In genomic region chr10:104643023-104643663, GRCh38 we compare ENCODE assay signal across 18 cellular contexts. TPM values are rescaled to one million over a fixed set of nuclear protein-coding genes. Genes with fewer than 3 reads are reported as not detected.
A peak's percentile ranks its signal among the peaks of the same experiment; 100 is the strongest.
DNase-seq lines count a peak whose midpoint lies in the region; ATAC-seq and TF ChIP-seq lines count a peak whose summit lies in the region.
"Had no signal": no experiment of that assay in that cellular context is flagged by ENCODE, and none has a peak within 500 bp of the region (broad histone marks: within the 10 kb centered on the region; RNA-seq: fewer than 3 reads in every experiment).

No MANE protein-coding gene starts in this region.

- no peaks in the 10 kb centered on the region for H4K20me1 ChIP-seq in GM23248 (ENCODE audit: insufficient read depth)

- 54 to 57% methylated on average over 21 of the region's 21 CpGs for WGBS in GM23248 (ENCODE audit: low coverage in 1 of 2, low lambda C conversion rate in 2 of 2, missing lambda C conversion rate in 2 of 2), 2 experiments
- WGBS in sigmoid colon, 2 donors: 59 to 60% methylated on average over 21 of the region's 21 CpGs

- no peaks in the 10 kb centered on the region for H3F3A ChIP-seq in GM23248 (ENCODE audit: insufficient read depth)

- H3K4me1 ChIP-seq in GM23248 (ENCODE audit: insufficient read depth): no peaks in the 10 kb centered on the region
- peaks cover 3% of the 10 kb centered on the region for H3K4me1 ChIP-seq in iPS-15b (ENCODE audit: control insufficient read depth, insufficient read depth, low read length)
- H3K4me1 ChIP-seq in sigmoid colon: peaks cover 0 to 45% (median 31%) of the 10 kb centered on the region in 4 donors
- peaks cover 2% of the 10 kb centered on the region for H3K4me1 ChIP-seq in effector memory CD4-positive, alpha-beta T cell (ENCODE audit: control insufficient read depth, insufficient read depth, low read length, poor library complexity, severe bottlenecking)
- H3K4me1 ChIP-seq: adrenal gland had no signal

- H3K4me3 ChIP-seq in GM23248 (no peak overlapping the region), iPS-15b (ENCODE audit: low read depth, low read length) (peak overlapping the region; percentile 62), sigmoid colon (peak overlapping the region in 3 of 4 donors; percentile 23 to 41 (median 38))
- H3K4me3 ChIP-seq in effector memory CD4-positive, alpha-beta T cell (ENCODE audit: insufficient read depth, low read depth, low read length, poor library complexity, severe bottlenecking): no peak overlapping the region
- H3K4me3 ChIP-seq: adrenal gland had no signal

- H2AFZ ChIP-seq in GM23248: peak overlapping the region; percentile 39; the same call in 1 of the 2 replicates

- no peak for TF ChIP-seq EP300 in sigmoid colon (IDR thresholded peaks at IDR 0.05)

- H3K27me3 Mint-ChIP-seq in WTC11 (ENCODE audit: low read depth): peaks cover 81% of the 10 kb centered on the region

- TF ChIP-seq CTCF in WTC11 (IDR thresholded peaks at IDR 0.05): no peak
- TF ChIP-seq CTCF in sigmoid colon (IDR thresholded peaks at IDR 0.05): no peak

- CTCF ChIA-PET in WTC11 (lab: Charles Lee): interaction anchor here (0.8 to 1.1 kb wide), 17 partner anchors 8 to 338 kb away, joined by 3 to 11 read pairs (median 3); no protein-coding TSS in a partner anchor

- no peak overlapping the region for H3K27ac ChIP-seq in GM23248
- no peak overlapping the region for H3K27ac ChIP-seq in sigmoid colon
- no peak overlapping the region for H3K27ac ChIP-seq in effector memory CD4-positive, alpha-beta T cell (ENCODE audit: insufficient read depth, low read length, poor library complexity, severe bottlenecking)
- H3K27ac ChIP-seq: adrenal gland, transverse colon had no signal

- POLR2A ChIA-PET in WTC11 (lab: Charles Lee): no interaction called here

- no peak for TF ChIP-seq POLR2A in sigmoid colon (IDR thresholded peaks at IDR 0.05)

- H3K36me3 ChIP-seq in GM23248 (ENCODE audit: low read depth) (no peaks in the 10 kb centered on the region), iPS-15b (ENCODE audit: control insufficient read depth, insufficient read depth, low read length) (no peaks in the 10 kb centered on the region), sigmoid colon (no peaks in the 10 kb centered on the region)
- no peaks in the 10 kb centered on the region for H3K36me3 ChIP-seq in effector memory CD4-positive, alpha-beta T cell (ENCODE audit: control insufficient read depth, insufficient read depth, low read length)
- H3K36me3 ChIP-seq: adrenal gland, transverse colon had no signal

- no peaks in the 10 kb centered on the region for H3K9me2 ChIP-seq in GM23248 (ENCODE audit: insufficient read depth)

- H3K79me2 ChIP-seq in GM23248 (ENCODE audit: insufficient read depth): no peaks in the 10 kb centered on the region

- ATAC-seq in WTC11 (no peak), HG03354 (IDR thresholded peaks at IDR 0.05; ENCODE audit: poor library complexity, severe bottlenecking, unreplicated experiment) (no peak)

- no peak overlapping the region for H3K27ac Mint-ChIP-seq in WTC11
- H3K27ac Mint-ChIP-seq: activated T-helper 2 cell treated with anti-CD3 and anti-CD28 coated beads, Interferon-gamma antibody, Interleukin-2, Interleukin-4, amounts not matched to agents 10 μg/mL and 5 μg/mL and 100 μg/mL, durations not matched to agents 14 hours and 24 hours and 36 hours had no signal

- H3K4me2 ChIP-seq in GM23248 (ENCODE audit: unreplicated experiment): no peak overlapping the region

- no peaks in the 10 kb centered on the region for H3K9me3 Mint-ChIP-seq in WTC11
- H3K9me3 Mint-ChIP-seq: activated T-helper 2 cell treated with anti-CD3 and anti-CD28 coated beads, Interferon-gamma antibody, Interleukin-2, Interleukin-4, amounts not matched to agents 10 μg/mL and 5 μg/mL and 100 μg/mL, durations not matched to agents 14 hours and 24 hours and 36 hours; central memory CD8-positive, alpha-beta T cell had no signal

- in situ Hi-C loops in GM23248 (cut with MboI): no loop called here

- H3K9ac ChIP-seq in GM23248 (no peak overlapping the region), iPS-15b (ENCODE audit: low read depth, low read length) (no peak overlapping the region)

- H3K36me3 Mint-ChIP-seq in WTC11: no peaks in the 10 kb centered on the region

- intact Hi-C loops in sigmoid colon (cut with DNase I): no loop called here

- no peaks in the 10 kb centered on the region for H3K9me3 ChIP-seq in GM23248 (ENCODE audit: low read depth)
- H3K9me3 ChIP-seq in iPS-15b (ENCODE audit: control insufficient read depth, insufficient read depth, low read length): no peaks in the 10 kb centered on the region
- H3K9me3 ChIP-seq in sigmoid colon: no peaks in the 10 kb centered on the region
- H3K9me3 ChIP-seq in effector memory CD4-positive, alpha-beta T cell (ENCODE audit: control insufficient read depth, low read length): no peaks in the 10 kb centered on the region
- H3K9me3 ChIP-seq: adrenal gland, transverse colon had no signal

- H3K4me3 Mint-ChIP-seq in WTC11: peak overlapping the region; percentile 76
- H3K4me3 Mint-ChIP-seq: central memory CD8-positive, alpha-beta T cell had no signal

- DNase-seq in GM23248: no peak
- no peak for DNase-seq in WTC11 (ENCODE audit: low spot score)
- DNase-seq in sigmoid colon: no peak
- DNase-seq in SIG-M5 treated with dmso at 0.1 percent for 504 hours (lab: John Stamatoyannopoulos, UW; ENCODE audit: unreplicated experiment): no peak
- DNase-seq in effector memory CD4-positive, alpha-beta T cell: no peak
- no peak for DNase-seq in stimulated activated CD4-positive, alpha-beta T cell treated with anti-CD3 and anti-CD28 coated beads, Interleukin-4, amount 100 ng/mL, for 4 hours
- DNase-seq: activated CD4-positive, alpha-beta T cell treated with anti-CD3 and anti-CD28 coated beads for 4 hours; effector CD4-positive, alpha-beta T cell; Kasumi-1; NCI-H1092 treated with DMSO at 0.1 percent for 48 hours; stimulated activated naive CD4-positive, alpha-beta T cell; transverse colon had no signal

- H3K27me3 ChIP-seq in GM23248 (replicated peaks; ENCODE audit: insufficient read depth) (peaks cover 41% of the 10 kb centered on the region), iPS-15b (ENCODE audit: control insufficient read depth, insufficient read depth, low read length) (peaks cover 87% of the 10 kb centered on the region), sigmoid colon (peaks cover 21 to 62% (median 38%) of the 10 kb centered on the region in 3 donors)
- peaks cover 13% of the 10 kb centered on the region for H3K27me3 ChIP-seq in effector memory CD4-positive, alpha-beta T cell (replicated peaks; ENCODE audit: control insufficient read depth, insufficient read depth, low read length, poor library complexity, severe bottlenecking)

- H3K4me1 Mint-ChIP-seq in WTC11: peaks cover 11% of the 10 kb centered on the region

TF ChIP-seq in WTC11, 78 proteins besides CTCF, POLR2A, EP300 and RAD21 (continues in another document):
- TF ChIP-seq ESRRA (CRISPR knock-in tag; IDR thresholded peaks at IDR 0.05; ENCODE audit: borderline replicate concordance) (peak; percentile 4; the same call in 1 of the 2 replicates), EMX1 (CRISPR knock-in tag; IDR thresholded peaks at IDR 0.05) (no peak), ATF6 (CRISPR knock-in tag; IDR thresholded peaks at IDR 0.05) (no peak), HMGXB4 (CRISPR knock-in tag; IDR thresholded peaks at IDR 0.05) (0 out of 2 replicates have a peak, but pooled peaks have one; percentile 5), CBFB (CRISPR knock-in tag; IDR thresholded peaks at IDR 0.05; ENCODE audit: low read depth) (0 out of 2 replicates have a peak, but pooled peaks have one; percentile 8), CDX4 (CRISPR knock-in tag; IDR thresholded peaks at IDR 0.05; ENCODE audit: borderline replicate concordance) (no peak)

RNA-seq across cellular contexts. Expression of gene SORCS3, which starts 2.1 kb away (rescaled TPM):
- not detected in 2 replicates for total RNA-seq in GM23248 (2014; rRNA removed; shearing (Covaris generic))
- not detected in 2 replicates for polyA plus RNA-seq in GM23248 (2016; fragmentation: Nextera tagmentation; extraction: Ambion mirVana)
- 0.94 to 1.3 TPM (median 1.3 TPM) in 3 replicates for total RNA-seq in WTC11 (2021)
- total RNA-seq in sigmoid colon: 1 to 10 TPM in 1 of 4 donors, under 1 TPM in 3; 0.28 to 1.1 (median 0.44) TPM
- under 1 TPM in 1 of 3 donors, not detected in 2; 0.15 TPM for polyA plus RNA-seq in sigmoid colon
- total RNA-seq: activated T-helper 2 cell treated with anti-CD3 and anti-CD28 coated beads, Interferon-gamma antibody, Interleukin-2, Interleukin-4, amounts not matched to agents 10 μg/mL and 5 μg/mL and 100 μg/mL, durations not matched to agents 14 hours and 24 hours and 36 hours; NCI-H460 had no signal

Comparison
In these comparisons a context has a peak if more than half of its experiments do, and no peak if none do; other contexts are left out.
1. H3K4me3 ChIP-seq: peak in iPS-15b (single experiment) and sigmoid colon (3 of 4); none in GM23248 (single experiment) and effector memory CD4-positive, alpha-beta T cell (single experiment).